Comparison of ENCODE assay signal across 8 cellular contexts in genomic region chr9:114372971-114373591, GRCh38. TPM values are rescaled to one million over a fixed set of nuclear protein-coding genes. Genes with fewer than 3 reads are reported as not detected.
DNase-seq lines count a peak whose midpoint lies in the region; ATAC-seq and TF ChIP-seq lines count a peak whose summit lies in the region.

No MANE protein-coding gene starts in this region.

- ATAC-seq in HG02973 (IDR thresholded peaks at IDR 0.05; ENCODE audit: unreplicated experiment): peak; percentile 71
- ATAC-seq in lung (ENCODE audit: insufficient read depth, low FRiP score): peak; percentile 65

- peaks cover 0 to 19% of the 10 kb centered on the region in 2 donors for H3K4me1 ChIP-seq in lung (ENCODE audit: control insufficient read depth in 2 of 2, insufficient read depth in 2 of 2, low read length in 2 of 2)

- no peak overlapping the region for H3K4me3 ChIP-seq in lung

- no peak for TF ChIP-seq CTCF in RWPE1 (conservative IDR thresholded peaks at IDR 0.05; ENCODE audit: low read depth)
- TF ChIP-seq CTCF in lung (IDR thresholded peaks at IDR 0.05; ENCODE audit: control extremely low read depth, extremely low read depth): no peak

- POLR2A ChIA-PET in RWPE1 (lab: Yijun Ruan, JAX; ENCODE audit: low non-redundant PET): no interaction called here

- H3K9me3 ChIP-seq in lung (ENCODE audit: control insufficient read depth in 2 of 2, insufficient read depth in 1 of 2, low read length in 1 of 2): no peaks in the 10 kb centered on the region

- H3K36me3 ChIP-seq in lung (ENCODE audit: control insufficient read depth in 2 of 2, insufficient read depth in 2 of 2, low read length in 2 of 2): peaks cover 0 to 29% of the 10 kb centered on the region in 2 donors

- DNase-seq in RWPE1 (ENCODE audit: low spot score) (no peak), lung (ENCODE audit: low spot score) (peak; percentile 73), OCI-M2 (lab: John Stamatoyannopoulos, UW; ENCODE audit: unreplicated experiment) (no peak), NCI-H1694 treated with DMSO at 0.1 percent for 48 hours (lab: John Stamatoyannopoulos, UW) (no peak)
- peak; percentile 90 for DNase-seq in activated effector memory CD4-positive, alpha-beta T cell treated with anti-CD3 and anti-CD28 coated beads, Interleukin-2, amount 50 U/mL, for 16 hours
- DNase-seq in stimulated activated naive CD4-positive, alpha-beta T cell treated with Interleukin-2 at 50 U/mL for 16 hours (lab: John Stamatoyannopoulos, UW): peak; percentile 75

- CTCF ChIA-PET in RWPE1 (lab: Yijun Ruan, JAX): no interaction called here

- H3K27ac ChIP-seq in RWPE1: peak overlapping the region; percentile 89
- H3K27ac ChIP-seq in lung (ENCODE audit: low read depth in 1 of 2, low read length in 1 of 2): peak overlapping the region in 1 of 2 donors; percentile 44

- 11 to 35% methylated on average over 9 of the region's 9 CpGs for WGBS in lung, 2 donors

- peak; percentile 45 for TF ChIP-seq POLR2A in GM18526 (IDR thresholded peaks at IDR 0.05; ENCODE audit: extremely low read depth, insufficient read length)

- no peaks in the 10 kb centered on the region for H3K27me3 ChIP-seq in lung (ENCODE audit: control insufficient read depth, insufficient read depth)

RNA-seq across cellular contexts. Expression of gene AKNA, which starts 14.7 kb away (rescaled TPM):
- 10 to 100 TPM; 47.4 to 79.5 TPM for total RNA-seq in lung
- 10 to 100 TPM; 29.5 to 49.7 TPM for polyA plus RNA-seq in lung

RNA-seq across cellular contexts. Expression of gene ORM2, which starts 43.4 kb away (rescaled TPM):
- total RNA-seq in lung: 10 to 100 TPM in 1 of 2 donors, under 1 TPM in 1; 0.77 to 24.9 TPM
- polyA plus RNA-seq in lung: 100 to 1,000 TPM in 1 of 2 donors, 10 to 100 TPM in 1; 70.2 to 215 TPM

RNA-seq across cellular contexts. Expression of gene ORM1, which starts 50.2 kb away (rescaled TPM):
- 10 to 100 TPM; 22.4 to 89.6 TPM for total RNA-seq in lung
- 1,000 to 10,000 TPM in 1 of 2 donors, 100 to 1,000 TPM in 1; 278 to 1,249 TPM for polyA plus RNA-seq in lung

Comparison
In these comparisons a context has a peak if more than half of its experiments do, and no peak if none do; other contexts are left out.
1. DNase-seq: peak in activated effector memory CD4-positive, alpha-beta T cell treated with anti-CD3 and anti-CD28 coated beads, Interleukin-2, amount 50 U/mL, for 16 hours (single experiment), lung (single experiment) and stimulated activated naive CD4-positive, alpha-beta T cell treated with Interleukin-2 at 50 U/mL for 16 hours (single experiment); none in RWPE1 (single experiment), OCI-M2 (single experiment) and NCI-H1694 treated with DMSO at 0.1 percent for 48 hours (single experiment).